32 cellular contexts compared by ENCODE assay signal in genomic region chr1:60345049-60345448, GRCh38.
"Had no signal": no experiment of that assay in that cellular context is flagged by ENCODE, and none has a peak within 500 bp of the region (broad histone marks: within the 10 kb centered on the region; RNA-seq: fewer than 3 reads in every experiment).

No MANE protein-coding gene starts in this region.

- H3K4me1 Mint-ChIP-seq: naive thymus-derived CD8-positive, alpha-beta T cell; nephron progenitor cell; stimulated activated memory B cell treated with anti-CD40 and anti-IgM and Interleukin-4, amounts not matched to agents 10 μg/mL and 1 μg/mL and 100 μg/mL, for 72 hours; stimulated activated naive CD8-positive, alpha-beta T cell treated with anti-CD3 and anti-CD28 coated beads, Interleukin-15, amount 100 ng/mL, for 72 hours had no signal

- H3K36me3 ChIP-seq: neutrophil, ovary, right lobe of liver, sigmoid colon, suprapubic skin, tibial artery, transverse colon, upper lobe of right lung, uterus had no signal

- H3K9me3 Mint-ChIP-seq: nephron progenitor cell; neural crest cell; stimulated activated memory B cell treated with anti-CD40 and anti-IgM and Interleukin-4, amounts not matched to agents 10 μg/mL and 1 μg/mL and 100 μg/mL, for 72 hours; stimulated activated naive CD8-positive, alpha-beta T cell treated with anti-CD3 and anti-CD28 coated beads, Interleukin-15, amount 100 ng/mL, for 72 hours; type B pancreatic cell had no signal

- H3K4me3 Mint-ChIP-seq: naive thymus-derived CD8-positive, alpha-beta T cell; natural killer cell treated with Interleukin-12 subunit alpha and Interleukin-12 subunit beta and Interleukin-15 and Interleukin-18, amount 100 ng/mL, for 72 hours; nephron progenitor cell; neural crest cell; stimulated activated memory B cell treated with anti-CD40 and anti-IgM and Interleukin-4, amounts not matched to agents 10 μg/mL and 1 μg/mL and 100 μg/mL, for 72 hours; stimulated activated naive CD8-positive, alpha-beta T cell treated with anti-CD3 and anti-CD28 coated beads, Interleukin-15, amount 100 ng/mL, for 72 hours; type B pancreatic cell had no signal

- H3K27me3 ChIP-seq: neutrophil, ovary, right lobe of liver, sigmoid colon, suprapubic skin, testis, tibial artery, transverse colon, upper lobe of right lung, uterus had no signal

- ATAC-seq: naive thymus-derived CD8-positive, alpha-beta T cell; natural killer cell treated with Interleukin-12 subunit alpha and Interleukin-12 subunit beta and Interleukin-15 and Interleukin-18, amount 100 ng/mL, for 72 hours; psoas muscle; right cardiac atrium; stimulated activated memory B cell treated with anti-CD40 and anti-IgM and Interleukin-4, amounts not matched to agents 10 μg/mL and 1 μg/mL and 100 μg/mL, for 72 hours; stimulated activated naive CD8-positive, alpha-beta T cell treated with anti-CD3 and anti-CD28 coated beads, Interleukin-15, amount 100 ng/mL, for 72 hours; stimulated activated naive CD8-positive, alpha-beta T cell treated with anti-CD3 and anti-CD28 coated beads, Interleukin-15, Interleukin-2, amounts not matched to agents 100 U/mL and 50 U/mL, for 24 hours had no signal

- H3K36me3 Mint-ChIP-seq: naive thymus-derived CD8-positive, alpha-beta T cell; natural killer cell treated with Interleukin-12 subunit alpha and Interleukin-12 subunit beta and Interleukin-15 and Interleukin-18, amount 100 ng/mL, for 72 hours; stimulated activated memory B cell treated with anti-CD40 and anti-IgM and Interleukin-4, amounts not matched to agents 10 μg/mL and 1 μg/mL and 100 μg/mL, for 72 hours; type B pancreatic cell had no signal

- DNase-seq: naive thymus-derived CD8-positive, alpha-beta T cell; nephron progenitor cell; nucleus accumbens; ovary; posterior cingulate gyrus; psoas muscle; right cardiac atrium; right lobe of liver; sigmoid colon; small intestine; stimulated activated CD4-positive, alpha-beta T cell treated with anti-CD3 and anti-CD28 coated beads, Interleukin-12 subunit alpha, Interleukin-12 subunit beta, amount 100 ng/mL, for 4 hours; stimulated activated CD4-positive, alpha-beta T cell treated with anti-CD3 and anti-CD28 coated beads, Interleukin-1b, Interleukin-23, amount 100 ng/mL, for 48 hours; stimulated activated CD4-positive, alpha-beta T cell treated with anti-CD3 and anti-CD28 coated beads, Interleukin-4, amount 100 ng/mL, for 1 hour; stimulated activated CD4-positive, alpha-beta T cell treated with anti-CD3 and anti-CD28 coated beads, Interleukin-4, amount 100 ng/mL, for 4 hours; stimulated activated CD8-positive, alpha-beta memory T cell treated with anti-CD3 and anti-CD28 coated beads, Interleukin-4, amount 100 ng/mL, for 48 hours; stimulated activated naive CD4-positive, alpha-beta T cell; stimulated activated naive CD8-positive, alpha-beta T cell treated with anti-CD3 and anti-CD28 coated beads, Interleukin-15, amount 100 ng/mL, for 72 hours; stimulated activated naive CD8-positive, alpha-beta T cell treated with anti-CD3 and anti-CD28 coated beads, Interleukin-15, Interleukin-2, amounts not matched to agents 100 U/mL and 50 U/mL, for 24 hours; substantia nigra; testis; tibial artery; transverse colon; upper lobe of right lung; uterus had no signal

- H3K27ac ChIP-seq: neutrophil, ovary, parathyroid adenoma, psoas muscle, right lobe of liver, sigmoid colon, suprapubic skin, testis, tibial artery, transverse colon, upper lobe of right lung, uterus had no signal

- H3K9me3 ChIP-seq: neutrophil, ovary, psoas muscle, right lobe of liver, sigmoid colon, suprapubic skin, testis, tibial artery, transverse colon, upper lobe of right lung, uterus had no signal

- H3K27me3 Mint-ChIP-seq: natural killer cell treated with Interleukin-12 subunit alpha and Interleukin-12 subunit beta and Interleukin-15 and Interleukin-18, amount 100 ng/mL, for 72 hours; progenitor cell of endocrine pancreas; stimulated activated memory B cell treated with anti-CD40 and anti-IgM and Interleukin-4, amounts not matched to agents 10 μg/mL and 1 μg/mL and 100 μg/mL, for 72 hours; stimulated activated naive CD8-positive, alpha-beta T cell treated with anti-CD3 and anti-CD28 coated beads, Interleukin-15, amount 100 ng/mL, for 72 hours had no signal

- H3K4me3 ChIP-seq: ovary, psoas muscle, right lobe of liver, sigmoid colon, suprapubic skin, testis, tibial artery, transverse colon, upper lobe of right lung, uterus had no signal

- H3K4me1 ChIP-seq: parathyroid adenoma, psoas muscle, right lobe of liver, sigmoid colon, suprapubic skin, testis, transverse colon, upper lobe of right lung, uterus had no signal

- H3K27ac Mint-ChIP-seq: naive thymus-derived CD8-positive, alpha-beta T cell; natural killer cell treated with Interleukin-12 subunit alpha and Interleukin-12 subunit beta and Interleukin-15 and Interleukin-18, amount 100 ng/mL, for 72 hours; nephron progenitor cell; progenitor cell of endocrine pancreas; stimulated activated memory B cell treated with anti-CD40 and anti-IgM and Interleukin-4, amounts not matched to agents 10 μg/mL and 1 μg/mL and 100 μg/mL, for 72 hours; stimulated activated naive CD8-positive, alpha-beta T cell treated with anti-CD3 and anti-CD28 coated beads, Interleukin-15, amount 100 ng/mL, for 72 hours; type B pancreatic cell had no signal
